Comparison of ENCODE assay signal across 8 cellular contexts in genomic region chr11:62830904-62831519, GRCh38. TPM values are rescaled to one million over a fixed set of nuclear protein-coding genes. Genes with fewer than 3 reads are reported as not detected.
DNase-seq lines count a peak whose midpoint lies in the region; ATAC-seq and TF ChIP-seq lines count a peak whose summit lies in the region.

No MANE protein-coding gene starts in this region.

- 3% methylated on average over 18 of the region's 33 CpGs for WGBS in suprapubic skin

- H3K36me3 ChIP-seq in Caco-2 (ENCODE audit: control insufficient read depth, insufficient read depth, low read length) (peaks cover 10% of the 10 kb centered on the region; the same call in 1 of the 2 replicates), suprapubic skin (peaks cover 42% of the 10 kb centered on the region)

- H3K27ac ChIP-seq in suprapubic skin, result peak overlapping the region; percentile 91

- DNase-seq in Caco-2, result peak in 1 of 2 experiments; percentile 27
- DNase-seq in activated naive CD8-positive, alpha-beta T cell treated with anti-CD3 and anti-CD28 coated beads, Interleukin-2, amount 10 ng/mL, durations not matched to agents 7 days and 5 days, result peak; percentile 40
- DNase-seq in immature natural killer cell, result no peak
- DNase-seq in suprapubic skin (ENCODE audit: low spot score in 2 of 2), result peak in 1 of 2 donors; percentile 75
- no peak for DNase-seq in medulla oblongata (ENCODE audit: extremely low spot score)

- no peak for TF ChIP-seq CTCF in Caco-2 (IDR thresholded peaks at IDR 0.05; ENCODE audit: insufficient read depth in 1 of 2, low read depth in 1 of 2, low read length in 1 of 2, severe bottlenecking in 1 of 2, unreplicated experiment in 1 of 2)
- TF ChIP-seq CTCF in suprapubic skin (IDR thresholded peaks at IDR 0.05), result no peak

- CTCF ChIA-PET in Caco-2 (lab: Charles Lee), result interaction anchor here (1.0 to 1.7 kb wide), 2 partner anchors 10 to 44 kb away, joined by 4 to 20 read pairs; partner anchors contain the start of gene TMEM179B

- peak overlapping the region; percentile 66 for H3K4me3 ChIP-seq in Caco-2 (ENCODE audit: low read depth, low read length)
- H3K4me3 ChIP-seq in suprapubic skin, result peak overlapping the region; percentile 88

- H3K9me3 ChIP-seq in Caco-2, result no peaks in the 10 kb centered on the region
- H3K9me3 ChIP-seq in suprapubic skin, result no peaks in the 10 kb centered on the region

- BruUV-seq in Caco-2 (replicated peaks; lab: Mats Ljungman, UMichigan), result no TSS peak

- H3K27ac Mint-ChIP-seq in Caco-2 (ENCODE audit: unreplicated experiment) (peak overlapping the region; percentile 100), immature natural killer cell (peak overlapping the region; percentile 95 to 100 (median 98))
- H3K27ac Mint-ChIP-seq in activated naive CD8-positive, alpha-beta T cell treated with anti-CD3 and anti-CD28 coated beads, Interleukin-2, amount 10 ng/mL, durations not matched to agents 7 days and 5 days, result peak overlapping the region; percentile 100

- no peaks in the 10 kb centered on the region for H3K9me3 Mint-ChIP-seq in Caco-2 (ENCODE audit: unreplicated experiment)
- H3K9me3 Mint-ChIP-seq in activated naive CD8-positive, alpha-beta T cell treated with anti-CD3 and anti-CD28 coated beads, Interleukin-2, amount 10 ng/mL, durations not matched to agents 7 days and 5 days, result no peaks in the 10 kb centered on the region
- H3K9me3 Mint-ChIP-seq in immature natural killer cell, result no peaks in the 10 kb centered on the region

- H3K4me1 ChIP-seq in Caco-2 (no peaks in the 10 kb centered on the region), suprapubic skin (peaks cover 37% of the 10 kb centered on the region)

- H3K36me3 Mint-ChIP-seq in Caco-2 (ENCODE audit: insufficient read depth, unreplicated experiment), result peaks cover 81% of the 10 kb centered on the region
- peaks cover 17% of the 10 kb centered on the region for H3K36me3 Mint-ChIP-seq in activated naive CD8-positive, alpha-beta T cell treated with anti-CD3 and anti-CD28 coated beads, Interleukin-2, amount 10 ng/mL, durations not matched to agents 7 days and 5 days
- H3K36me3 Mint-ChIP-seq in immature natural killer cell, result peaks cover 6 to 18% (median 8%) of the 10 kb centered on the region in 3 donors

- no peaks in the 10 kb centered on the region for H3K27me3 ChIP-seq in Caco-2 (replicated peaks; ENCODE audit: control insufficient read depth, insufficient read depth, low read length)
- no peaks in the 10 kb centered on the region for H3K27me3 ChIP-seq in suprapubic skin

- H3K4me3 Mint-ChIP-seq in Caco-2 (ENCODE audit: unreplicated experiment), result peak overlapping the region; percentile 90
- peak overlapping the region; percentile 99 for H3K4me3 Mint-ChIP-seq in activated naive CD8-positive, alpha-beta T cell treated with anti-CD3 and anti-CD28 coated beads, Interleukin-2, amount 10 ng/mL, durations not matched to agents 7 days and 5 days
- H3K4me3 Mint-ChIP-seq in immature natural killer cell, result peak overlapping the region; percentile 93 to 97 (median 95)

- H3K27me3 Mint-ChIP-seq in Caco-2 (ENCODE audit: insufficient read depth, unreplicated experiment) (no peaks in the 10 kb centered on the region), immature natural killer cell (ENCODE audit: low read depth in 3 of 3) (peaks cover 5 to 10% (median 6%) of the 10 kb centered on the region in 3 donors)
- H3K27me3 Mint-ChIP-seq in activated naive CD8-positive, alpha-beta T cell treated with anti-CD3 and anti-CD28 coated beads, Interleukin-2, amount 10 ng/mL, durations not matched to agents 7 days and 5 days, result no peaks in the 10 kb centered on the region

- intact Hi-C loops in Caco-2 (cut with micrococcal nuclease; ENCODE audit: unreplicated experiment), result no loop called here

- H3K4me1 Mint-ChIP-seq in Caco-2 (ENCODE audit: low read depth, unreplicated experiment) (peaks cover 5% of the 10 kb centered on the region), immature natural killer cell (peaks cover 30 to 55% of the 10 kb centered on the region in 2 donors)
- peaks cover 23% of the 10 kb centered on the region for H3K4me1 Mint-ChIP-seq in activated naive CD8-positive, alpha-beta T cell treated with anti-CD3 and anti-CD28 coated beads, Interleukin-2, amount 10 ng/mL, durations not matched to agents 7 days and 5 days

- peak; percentile 5 for ATAC-seq in HG02973 (IDR thresholded peaks at IDR 0.05; ENCODE audit: unreplicated experiment)
- no peak for ATAC-seq in activated naive CD8-positive, alpha-beta T cell treated with anti-CD3 and anti-CD28 coated beads, Interleukin-2, amount 10 ng/mL, durations not matched to agents 7 days and 5 days (ENCODE audit: low read depth)
- no peak for ATAC-seq in HG02763 (IDR thresholded peaks at IDR 0.05; ENCODE audit: unreplicated experiment)
- ATAC-seq in HG03139 (IDR thresholded peaks at IDR 0.05; ENCODE audit: unreplicated experiment), result no peak

- POLR2A ChIA-PET in Caco-2 (lab: Charles Lee), result interaction anchor here (0.6 to 1.7 kb wide), 16 partner anchors 10 to 240 kb away, joined by 3 to 68 read pairs (median 6); partner anchors contain the start of genes HNRNPUL2, SLC3A2, TMEM179B and TMEM223
- POLR2A ChIA-PET in activated naive CD8-positive, alpha-beta T cell treated with anti-CD3 and anti-CD28 coated beads, Interleukin-2, amount 10 ng/mL, durations not matched to agents 7 days and 5 days (lab: Charles Lee), result interaction anchor here (0.6 to 4.1 kb wide), 22 partner anchors 9 to 190 kb away, joined by 3 to 102 read pairs (median 7); partner anchors contain the start of genes CSKMT, HNRNPUL2, NXF1 and POLR2G

- TF ChIP-seq EP300 in suprapubic skin (IDR thresholded peaks at IDR 0.05), result no peak

- no peak for TF ChIP-seq POLR2A in suprapubic skin (IDR thresholded peaks at IDR 0.05)

RNA-seq across cellular contexts. Expression of gene STX5, which starts 0.8 kb away (rescaled TPM):
- total RNA-seq in Caco-2 (2022), result 39.9 and 44.2 TPM in 2 replicates
- 10 to 100 TPM; 43.4 to 44.3 TPM for total RNA-seq in activated naive CD8-positive, alpha-beta T cell treated with anti-CD3 and anti-CD28 coated beads, Interleukin-2, amount 10 ng/mL, durations not matched to agents 7 days and 5 days
- 10 to 100 TPM; 46.9 to 47.7 (median 47.6) TPM for polyA plus RNA-seq in immature natural killer cell
- 10 to 100 TPM; 26.8 to 47.8 (median 43.2) TPM for total RNA-seq in suprapubic skin

RNA-seq across cellular contexts. Expression of gene TEX54, which starts 1.6 kb away (rescaled TPM):
- total RNA-seq in Caco-2 (2022) (0.95 TPM in 1 of 2 replicates, not detected in the other), suprapubic skin (not detected)
- not detected for total RNA-seq in activated naive CD8-positive, alpha-beta T cell treated with anti-CD3 and anti-CD28 coated beads, Interleukin-2, amount 10 ng/mL, durations not matched to agents 7 days and 5 days
- polyA plus RNA-seq in immature natural killer cell, result 1 to 10 TPM in 2 of 3 donors, not detected in 1; 2.0 to 3.1 TPM

RNA-seq across cellular contexts. Expression of gene WDR74, which starts 8.4 kb away (rescaled TPM):
- total RNA-seq in Caco-2 (2022) (112 and 115 TPM in 2 replicates), suprapubic skin (10 to 100 TPM; 63.3 to 79.8 (median 70.3) TPM)
- 10 to 100 TPM; 75.2 to 78.0 TPM for total RNA-seq in activated naive CD8-positive, alpha-beta T cell treated with anti-CD3 and anti-CD28 coated beads, Interleukin-2, amount 10 ng/mL, durations not matched to agents 7 days and 5 days
- 10 to 100 TPM; 28.8 to 39.0 (median 31.9) TPM for polyA plus RNA-seq in immature natural killer cell

RNA-seq across cellular contexts. Expression of gene NXF1, which starts 25.8 kb away (rescaled TPM):
- total RNA-seq in Caco-2 (2022), result 77.5 and 77.6 TPM in 2 replicates
- total RNA-seq in activated naive CD8-positive, alpha-beta T cell treated with anti-CD3 and anti-CD28 coated beads, Interleukin-2, amount 10 ng/mL, durations not matched to agents 7 days and 5 days, result 100 to 1,000 TPM; 124 to 131 TPM
- 10 to 100 TPM; 42.9 to 73.3 (median 66.0) TPM for polyA plus RNA-seq in immature natural killer cell
- 100 to 1,000 TPM in 3 of 4 donors, 10 to 100 TPM in 1; 88.1 to 156 (median 115) TPM for total RNA-seq in suprapubic skin

RNA-seq across cellular contexts. Expression of gene TMEM223, which starts 39.2 kb away (rescaled TPM):
- total RNA-seq in Caco-2 (2022), result 22.7 and 28.1 TPM in 2 replicates
- total RNA-seq in activated naive CD8-positive, alpha-beta T cell treated with anti-CD3 and anti-CD28 coated beads, Interleukin-2, amount 10 ng/mL, durations not matched to agents 7 days and 5 days, result 10 to 100 TPM; 14.0 to 15.2 TPM
- polyA plus RNA-seq in immature natural killer cell, result 10 to 100 TPM; 47.9 to 69.7 (median 63.2) TPM
- total RNA-seq in suprapubic skin, result 10 to 100 TPM; 15.9 to 30.2 (median 23.4) TPM
